8 cellular contexts compared by ENCODE assay signal in the genomic region with DNA sequence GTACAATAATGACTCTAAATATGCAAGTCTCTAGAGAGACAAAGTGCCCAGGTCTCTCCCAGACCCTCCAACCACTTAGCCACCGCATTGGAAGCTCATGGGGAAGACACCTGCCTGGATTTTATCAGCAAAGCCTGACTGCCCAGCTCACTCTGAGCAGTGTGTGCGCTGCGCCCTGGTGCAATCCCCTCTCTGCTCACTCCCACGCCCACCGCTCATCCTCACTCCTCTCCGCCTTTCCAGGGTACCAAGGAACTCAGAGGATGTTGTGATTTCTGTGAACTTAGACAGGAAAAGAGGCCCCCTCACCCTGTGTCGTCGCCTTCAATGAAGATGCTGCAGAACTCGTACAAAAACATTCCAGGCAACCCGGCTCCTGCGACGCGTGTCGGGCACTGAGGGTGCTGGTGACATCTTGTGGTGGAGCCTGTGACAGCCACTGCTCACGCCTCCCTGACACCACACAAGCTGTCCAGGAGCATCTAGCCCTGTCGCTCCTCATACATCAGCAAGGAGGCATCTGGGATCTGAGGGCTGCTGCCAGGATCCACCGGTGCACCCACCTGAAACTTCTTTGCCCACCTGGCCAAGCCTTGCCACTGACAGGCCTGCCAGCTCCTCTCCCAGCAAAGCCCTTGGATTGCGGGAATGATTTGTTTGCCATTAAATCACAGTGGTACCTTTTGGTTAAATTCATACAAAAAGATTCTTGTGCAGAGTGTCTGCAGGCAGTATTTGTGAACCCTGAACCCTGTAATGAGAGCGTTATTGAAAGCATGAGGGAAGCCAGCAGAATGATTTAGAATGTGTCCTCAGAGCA.
A peak's percentile ranks its signal among the peaks of the same experiment; 100 is the strongest.
DNase-seq lines count a peak whose midpoint lies in the region; ATAC-seq, FAIRE-seq and TF ChIP-seq lines count a peak whose summit lies in the region.

No MANE protein-coding gene starts in this region.

- no peaks in the 10 kb centered on the region for H3K36me3 ChIP-seq in mesendoderm (ENCODE audit: control insufficient read depth, insufficient read depth, low read length)

- H3K27me3 ChIP-seq in mesendoderm (ENCODE audit: insufficient read depth, low read length, poor library complexity): no peaks in the 10 kb centered on the region

- H4K8ac ChIP-seq in mesendoderm (ENCODE audit: low read depth, low read length): no peak overlapping the region

- H3K27ac ChIP-seq in mesendoderm (ENCODE audit: low read depth, low read length): no peak overlapping the region

- peaks cover 4% of the 10 kb centered on the region for H3K27me3 Mint-ChIP-seq in HFFc6 (ENCODE audit: insufficient read depth)
- H3K27me3 Mint-ChIP-seq in WTC11 (ENCODE audit: low read depth): no peaks in the 10 kb centered on the region; the same call in 1 of the 2 replicates
- peaks cover 20% of the 10 kb centered on the region for H3K27me3 Mint-ChIP-seq in activated naive CD4-positive, alpha-beta T cell treated with anti-CD3 and anti-CD28 coated beads, Interleukin-2, amount 10 ng/mL, durations not matched to agents 7 days and 5 days

- DNase-seq in D721Med (ENCODE audit: insufficient read length, low spot score): no peak
- no peak for DNase-seq in HFFc6
- peak; percentile 58 for DNase-seq in WTC11 (ENCODE audit: low spot score)
- peak; percentile 71 for DNase-seq in mesendoderm
- DNase-seq in activated naive CD4-positive, alpha-beta T cell treated with anti-CD3 and anti-CD28 coated beads, Interleukin-2, amount 10 ng/mL, durations not matched to agents 7 days and 5 days: no peak
- no peak for DNase-seq in activated effector memory CD4-positive, alpha-beta T cell treated with anti-CD3 and anti-CD28 coated beads, Interleukin-2, amount 50 U/mL, for 16 hours
- DNase-seq in DMS79 (lab: John Stamatoyannopoulos, UW): no peak

- H3K9ac ChIP-seq in mesendoderm (ENCODE audit: low read length): no peak overlapping the region

- FAIRE-seq in D721Med (lab: Jason Lieb, UNC): no peak

- H3K4me3 Mint-ChIP-seq in HFFc6 (no peak overlapping the region), WTC11 (no peak overlapping the region)
- H3K4me3 Mint-ChIP-seq in activated naive CD4-positive, alpha-beta T cell treated with anti-CD3 and anti-CD28 coated beads, Interleukin-2, amount 10 ng/mL, durations not matched to agents 7 days and 5 days: no peak overlapping the region

- no peaks in the 10 kb centered on the region for H3K79me2 ChIP-seq in mesendoderm (ENCODE audit: control insufficient read depth, insufficient read depth, low read length)

- no peak overlapping the region for H3K56ac ChIP-seq in mesendoderm (ENCODE audit: low read length)

- no peak overlapping the region for H3K23ac ChIP-seq in mesendoderm (ENCODE audit: low read length)

- H3K4me2 ChIP-seq in mesendoderm (ENCODE audit: low read length): no peak overlapping the region

- peak; percentile 21 for TF ChIP-seq CTCF in D721Med (IDR thresholded peaks at IDR 0.05; ENCODE audit: insufficient read depth, missing control alignments)
- TF ChIP-seq CTCF in HFFc6 (IDR thresholded peaks at IDR 0.05): peak; percentile 27; the same call in 1 of the 2 replicates
- TF ChIP-seq CTCF in WTC11 (IDR thresholded peaks at IDR 0.05): no peak

- no peak overlapping the region for H2AK5ac ChIP-seq in mesendoderm (ENCODE audit: low read length)

- H3K4me1 ChIP-seq in mesendoderm (ENCODE audit: control insufficient read depth, low read depth, low read length): no peaks in the 10 kb centered on the region

- H4K5ac ChIP-seq in mesendoderm (ENCODE audit: low read length): no peak overlapping the region

- no peak overlapping the region for H2BK120ac ChIP-seq in mesendoderm (ENCODE audit: low read depth, low read length)

- H3K27ac Mint-ChIP-seq in HFFc6 (no peak overlapping the region), WTC11 (no peak overlapping the region; the same call in 1 of the 2 replicates)
- H3K27ac Mint-ChIP-seq in activated naive CD4-positive, alpha-beta T cell treated with anti-CD3 and anti-CD28 coated beads, Interleukin-2, amount 10 ng/mL, durations not matched to agents 7 days and 5 days: no peak overlapping the region

- peak; percentile 95 for ATAC-seq in WTC11
- no peak for ATAC-seq in HG03280 (IDR thresholded peaks at IDR 0.05; ENCODE audit: unreplicated experiment)

- no peak overlapping the region for H3K4me3 ChIP-seq in mesendoderm (ENCODE audit: low read length)

- H3K4me1 Mint-ChIP-seq in HFFc6 (ENCODE audit: low read depth): peaks cover 7% of the 10 kb centered on the region
- H3K4me1 Mint-ChIP-seq in WTC11: no peaks in the 10 kb centered on the region
- H3K4me1 Mint-ChIP-seq in activated naive CD4-positive, alpha-beta T cell treated with anti-CD3 and anti-CD28 coated beads, Interleukin-2, amount 10 ng/mL, durations not matched to agents 7 days and 5 days: no peaks in the 10 kb centered on the region

- H3K79me1 ChIP-seq in mesendoderm (ENCODE audit: low read length): no peaks in the 10 kb centered on the region

- CTCF ChIA-PET in WTC11 (lab: Charles Lee): interaction anchor here (0.6 to 2.0 kb wide), 8 partner anchors 12 to 1507 kb away, joined by 3 to 13 read pairs (median 3); no protein-coding TSS in a partner anchor
- CTCF ChIA-PET in activated naive CD4-positive, alpha-beta T cell treated with anti-CD3 and anti-CD28 coated beads, Interleukin-2, amount 10 ng/mL, durations not matched to agents 7 days and 5 days (lab: Charles Lee): no interaction called here

- no peak overlapping the region for H2BK5ac ChIP-seq in mesendoderm (ENCODE audit: low read length)

- H2BK15ac ChIP-seq in mesendoderm (replicated peaks; ENCODE audit: low read depth): no peak overlapping the region

- WGBS in mesendoderm (ENCODE audit: extremely low coverage, insufficient coverage, low lambda C conversion rate): no CpG with 5 or more reads among the region's 19 CpGs

- H3K36me3 Mint-ChIP-seq in HFFc6 (ENCODE audit: low read depth) (no peaks in the 10 kb centered on the region), WTC11 (no peaks in the 10 kb centered on the region)
- H3K36me3 Mint-ChIP-seq in activated naive CD4-positive, alpha-beta T cell treated with anti-CD3 and anti-CD28 coated beads, Interleukin-2, amount 10 ng/mL, durations not matched to agents 7 days and 5 days: no peaks in the 10 kb centered on the region

- POLR2A ChIA-PET in WTC11 (lab: Charles Lee): no interaction called here

- H3K4ac ChIP-seq in mesendoderm (ENCODE audit: low read depth, low read length): no peak overlapping the region

- no peak overlapping the region for H3K18ac ChIP-seq in mesendoderm (ENCODE audit: low read length)

- no peaks in the 10 kb centered on the region for H3K9me3 Mint-ChIP-seq in HFFc6
- H3K9me3 Mint-ChIP-seq in WTC11: peaks cover 7% of the 10 kb centered on the region; the same call in 1 of the 2 replicates
- H3K9me3 Mint-ChIP-seq in activated naive CD4-positive, alpha-beta T cell treated with anti-CD3 and anti-CD28 coated beads, Interleukin-2, amount 10 ng/mL, durations not matched to agents 7 days and 5 days: no peaks in the 10 kb centered on the region

TF ChIP-seq in WTC11, 78 proteins besides CTCF, POLR2A, EP300 and RAD21:
- TF ChIP-seq, protein P1, sequence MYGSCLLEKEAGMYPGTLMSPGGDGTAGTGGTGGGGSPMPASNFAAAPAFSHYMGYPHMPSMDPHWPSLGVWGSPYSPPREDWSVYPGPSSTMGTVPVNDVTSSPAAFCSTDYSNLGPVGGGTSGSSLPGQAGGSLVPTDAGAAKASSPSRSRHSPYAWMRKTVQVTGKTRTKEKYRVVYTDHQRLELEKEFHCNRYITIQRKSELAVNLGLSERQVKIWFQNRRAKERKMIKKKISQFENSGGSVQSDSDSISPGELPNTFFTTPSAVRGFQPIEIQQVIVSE (CRISPR knock-in tag; IDR thresholded peaks at IDR 0.05; ENCODE audit: borderline replicate concordance): no peak
- TF ChIP-seq JAZF1 (CRISPR knock-in tag; IDR thresholded peaks at IDR 0.05): no peak
- no peak for TF ChIP-seq FOXJ3 (CRISPR knock-in tag; IDR thresholded peaks at IDR 0.05; ENCODE audit: borderline replicate concordance)
- TF ChIP-seq, protein P2, sequence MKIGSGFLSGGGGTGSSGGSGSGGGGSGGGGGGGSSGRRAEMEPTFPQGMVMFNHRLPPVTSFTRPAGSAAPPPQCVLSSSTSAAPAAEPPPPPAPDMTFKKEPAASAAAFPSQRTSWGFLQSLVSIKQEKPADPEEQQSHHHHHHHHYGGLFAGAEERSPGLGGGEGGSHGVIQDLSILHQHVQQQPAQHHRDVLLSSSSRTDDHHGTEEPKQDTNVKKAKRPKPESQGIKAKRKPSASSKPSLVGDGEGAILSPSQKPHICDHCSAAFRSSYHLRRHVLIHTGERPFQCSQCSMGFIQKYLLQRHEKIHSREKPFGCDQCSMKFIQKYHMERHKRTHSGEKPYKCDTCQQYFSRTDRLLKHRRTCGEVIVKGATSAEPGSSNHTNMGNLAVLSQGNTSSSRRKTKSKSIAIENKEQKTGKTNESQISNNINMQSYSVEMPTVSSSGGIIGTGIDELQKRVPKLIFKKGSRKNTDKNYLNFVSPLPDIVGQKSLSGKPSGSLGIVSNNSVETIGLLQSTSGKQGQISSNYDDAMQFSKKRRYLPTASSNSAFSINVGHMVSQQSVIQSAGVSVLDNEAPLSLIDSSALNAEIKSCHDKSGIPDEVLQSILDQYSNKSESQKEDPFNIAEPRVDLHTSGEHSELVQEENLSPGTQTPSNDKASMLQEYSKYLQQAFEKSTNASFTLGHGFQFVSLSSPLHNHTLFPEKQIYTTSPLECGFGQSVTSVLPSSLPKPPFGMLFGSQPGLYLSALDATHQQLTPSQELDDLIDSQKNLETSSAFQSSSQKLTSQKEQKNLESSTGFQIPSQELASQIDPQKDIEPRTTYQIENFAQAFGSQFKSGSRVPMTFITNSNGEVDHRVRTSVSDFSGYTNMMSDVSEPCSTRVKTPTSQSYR (CRISPR knock-in tag; IDR thresholded peaks at IDR 0.05): no peak
- TF ChIP-seq, protein P3, sequence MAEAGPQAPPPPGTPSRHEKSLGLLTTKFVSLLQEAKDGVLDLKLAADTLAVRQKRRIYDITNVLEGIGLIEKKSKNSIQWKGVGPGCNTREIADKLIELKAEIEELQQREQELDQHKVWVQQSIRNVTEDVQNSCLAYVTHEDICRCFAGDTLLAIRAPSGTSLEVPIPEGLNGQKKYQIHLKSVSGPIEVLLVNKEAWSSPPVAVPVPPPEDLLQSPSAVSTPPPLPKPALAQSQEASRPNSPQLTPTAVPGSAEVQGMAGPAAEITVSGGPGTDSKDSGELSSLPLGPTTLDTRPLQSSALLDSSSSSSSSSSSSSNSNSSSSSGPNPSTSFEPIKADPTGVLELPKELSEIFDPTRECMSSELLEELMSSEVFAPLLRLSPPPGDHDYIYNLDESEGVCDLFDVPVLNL (CRISPR knock-in tag; IDR thresholded peaks at IDR 0.05; ENCODE audit: borderline replicate concordance, low read depth): no peak
- no peak for TF ChIP-seq GTF2I (CRISPR knock-in tag; conservative IDR thresholded peaks at IDR 0.05)
- TF ChIP-seq PRRX2 (CRISPR knock-in tag; IDR thresholded peaks at IDR 0.05): no peak

Comparison
In these comparisons a context has a peak if more than half of its experiments do, and no peak if none do; other contexts are left out.
1. DNase-seq: peak in WTC11 (single experiment) and mesendoderm (single experiment); none in D721Med (single experiment), HFFc6 (single experiment), activated naive CD4-positive, alpha-beta T cell treated with anti-CD3 and anti-CD28 coated beads, Interleukin-2, amount 10 ng/mL, durations not matched to agents 7 days and 5 days (single experiment), activated effector memory CD4-positive, alpha-beta T cell treated with anti-CD3 and anti-CD28 coated beads, Interleukin-2, amount 50 U/mL, for 16 hours (single experiment) and DMS79 (single experiment).